Comparison of ENCODE assay signal across 2 cellular contexts in the genomic region with DNA sequence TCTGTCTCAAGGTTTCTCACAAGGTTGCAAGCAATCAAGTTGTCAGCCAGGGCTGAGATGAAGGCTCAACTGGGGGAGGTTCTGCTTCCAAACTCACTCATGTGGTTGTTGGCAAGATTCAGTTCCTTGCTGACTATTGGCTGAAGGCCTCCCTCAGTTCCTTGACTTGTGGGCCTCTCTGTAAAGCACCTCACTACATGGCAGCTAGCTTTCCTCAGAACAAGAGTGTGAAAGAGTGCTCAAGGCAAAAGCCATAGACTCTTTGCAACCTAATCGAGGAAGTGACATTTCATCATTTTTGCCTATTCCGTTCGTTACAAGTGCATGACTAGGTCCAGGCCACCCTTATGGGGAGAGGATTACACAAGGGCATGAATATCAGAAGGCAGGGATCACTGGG.
TF ChIP-seq lines count a peak whose summit lies in the region.

No MANE protein-coding gene starts in this region.

TF ChIP-seq in H1, 55 proteins besides CTCF, POLR2A, EP300 and RAD21:
- TF ChIP-seq RFX5 (IDR thresholded peaks at IDR 0.05; ENCODE audit: borderline replicate concordance, low read depth, low read length) (no peak), TEAD4 (IDR thresholded peaks at IDR 0.05; ENCODE audit: low read depth, low read length) (no peak)

TF ChIP-seq in HepG2, 621 proteins besides CTCF, POLR2A, EP300 and RAD21:
- TF ChIP-seq ZNF33A (CRISPR knock-in tag; IDR thresholded peaks at IDR 0.05; ENCODE audit: borderline replicate concordance), result no peak
- TF ChIP-seq, protein P1, sequence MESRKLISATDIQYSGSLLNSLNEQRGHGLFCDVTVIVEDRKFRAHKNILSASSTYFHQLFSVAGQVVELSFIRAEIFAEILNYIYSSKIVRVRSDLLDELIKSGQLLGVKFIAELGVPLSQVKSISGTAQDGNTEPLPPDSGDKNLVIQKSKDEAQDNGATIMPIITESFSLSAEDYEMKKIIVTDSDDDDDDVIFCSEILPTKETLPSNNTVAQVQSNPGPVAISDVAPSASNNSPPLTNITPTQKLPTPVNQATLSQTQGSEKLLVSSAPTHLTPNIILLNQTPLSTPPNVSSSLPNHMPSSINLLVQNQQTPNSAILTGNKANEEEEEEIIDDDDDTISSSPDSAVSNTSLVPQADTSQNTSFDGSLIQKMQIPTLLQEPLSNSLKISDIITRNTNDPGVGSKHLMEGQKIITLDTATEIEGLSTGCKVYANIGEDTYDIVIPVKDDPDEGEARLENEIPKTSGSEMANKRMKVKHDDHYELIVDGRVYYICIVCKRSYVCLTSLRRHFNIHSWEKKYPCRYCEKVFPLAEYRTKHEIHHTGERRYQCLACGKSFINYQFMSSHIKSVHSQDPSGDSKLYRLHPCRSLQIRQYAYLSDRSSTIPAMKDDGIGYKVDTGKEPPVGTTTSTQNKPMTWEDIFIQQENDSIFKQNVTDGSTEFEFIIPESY (CRISPR knock-in tag; IDR thresholded peaks at IDR 0.05), result no peak
- TF ChIP-seq GABPA (IDR thresholded peaks at IDR 0.05; ENCODE audit: low read depth, low read length), result no peak
- TF ChIP-seq GABPA (CRISPR knock-in tag; IDR thresholded peaks at IDR 0.05; ENCODE audit: low read depth), result no peak
- TF ChIP-seq E2F5 (CRISPR knock-in tag; conservative IDR thresholded peaks at IDR 0.05), result no peak
- no peak for TF ChIP-seq DMAP1 (CRISPR knock-in tag; IDR thresholded peaks at IDR 0.05)
- TF ChIP-seq ZNF567 (CRISPR knock-in tag; IDR thresholded peaks at IDR 0.05; ENCODE audit: borderline replicate concordance), result no peak
- TF ChIP-seq ZNF12 (CRISPR knock-in tag; IDR thresholded peaks at IDR 0.05), result no peak
- TF ChIP-seq PHF8 (CRISPR knock-in tag; IDR thresholded peaks at IDR 0.05), result no peak
- TF ChIP-seq XBP1 (CRISPR knock-in tag; IDR thresholded peaks at IDR 0.05), result no peak
- TF ChIP-seq, protein P2, sequence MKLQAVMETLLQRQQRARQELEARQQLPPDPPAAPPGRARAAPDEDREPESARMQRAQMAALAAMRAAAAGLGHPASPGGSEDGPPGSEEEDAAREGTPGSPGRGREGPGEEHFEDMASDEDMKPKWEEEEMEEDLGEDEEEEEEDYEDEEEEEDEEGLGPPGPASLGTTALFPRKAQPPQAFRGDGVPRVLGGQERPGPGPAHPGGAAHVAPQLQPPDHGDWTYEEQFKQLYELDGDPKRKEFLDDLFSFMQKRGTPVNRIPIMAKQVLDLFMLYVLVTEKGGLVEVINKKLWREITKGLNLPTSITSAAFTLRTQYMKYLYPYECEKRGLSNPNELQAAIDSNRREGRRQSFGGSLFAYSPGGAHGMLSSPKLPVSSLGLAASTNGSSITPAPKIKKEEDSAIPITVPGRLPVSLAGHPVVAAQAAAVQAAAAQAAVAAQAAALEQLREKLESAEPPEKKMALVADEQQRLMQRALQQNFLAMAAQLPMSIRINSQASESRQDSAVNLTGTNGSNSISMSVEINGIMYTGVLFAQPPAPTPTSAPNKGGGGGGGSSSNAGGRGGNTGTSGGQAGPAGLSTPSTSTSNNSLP (IDR thresholded peaks at IDR 0.05; ENCODE audit: low read depth, low read length), result no peak
- no peak for TF ChIP-seq MED13 (CRISPR knock-in tag; IDR thresholded peaks at IDR 0.05)
- no peak for TF ChIP-seq NR2F2 (IDR thresholded peaks at IDR 0.05; ENCODE audit: borderline replicate concordance, low read depth)
- no peak for TF ChIP-seq ZNF431 (CRISPR knock-in tag; IDR thresholded peaks at IDR 0.05; ENCODE audit: borderline replicate concordance, low read depth)
- TF ChIP-seq EZH2 (conservative IDR thresholded peaks at IDR 0.05; ENCODE audit: low read depth, low read length), result no peak
- TF ChIP-seq MLXIP (CRISPR knock-in tag; IDR thresholded peaks at IDR 0.05; ENCODE audit: borderline replicate concordance), result no peak
- no peak for TF ChIP-seq ZNF264 (CRISPR knock-in tag; IDR thresholded peaks at IDR 0.05)
- TF ChIP-seq, protein P3, sequence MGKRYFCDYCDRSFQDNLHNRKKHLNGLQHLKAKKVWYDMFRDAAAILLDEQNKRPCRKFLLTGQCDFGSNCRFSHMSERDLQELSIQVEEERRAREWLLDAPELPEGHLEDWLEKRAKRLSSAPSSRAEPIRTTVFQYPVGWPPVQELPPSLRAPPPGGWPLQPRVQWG (CRISPR knock-in tag; IDR thresholded peaks at IDR 0.05; ENCODE audit: borderline replicate concordance, low read depth), result no peak
- no peak for TF ChIP-seq GATA4 (IDR thresholded peaks at IDR 0.05; ENCODE audit: borderline replicate concordance, low read depth)
- TF ChIP-seq, protein P4, sequence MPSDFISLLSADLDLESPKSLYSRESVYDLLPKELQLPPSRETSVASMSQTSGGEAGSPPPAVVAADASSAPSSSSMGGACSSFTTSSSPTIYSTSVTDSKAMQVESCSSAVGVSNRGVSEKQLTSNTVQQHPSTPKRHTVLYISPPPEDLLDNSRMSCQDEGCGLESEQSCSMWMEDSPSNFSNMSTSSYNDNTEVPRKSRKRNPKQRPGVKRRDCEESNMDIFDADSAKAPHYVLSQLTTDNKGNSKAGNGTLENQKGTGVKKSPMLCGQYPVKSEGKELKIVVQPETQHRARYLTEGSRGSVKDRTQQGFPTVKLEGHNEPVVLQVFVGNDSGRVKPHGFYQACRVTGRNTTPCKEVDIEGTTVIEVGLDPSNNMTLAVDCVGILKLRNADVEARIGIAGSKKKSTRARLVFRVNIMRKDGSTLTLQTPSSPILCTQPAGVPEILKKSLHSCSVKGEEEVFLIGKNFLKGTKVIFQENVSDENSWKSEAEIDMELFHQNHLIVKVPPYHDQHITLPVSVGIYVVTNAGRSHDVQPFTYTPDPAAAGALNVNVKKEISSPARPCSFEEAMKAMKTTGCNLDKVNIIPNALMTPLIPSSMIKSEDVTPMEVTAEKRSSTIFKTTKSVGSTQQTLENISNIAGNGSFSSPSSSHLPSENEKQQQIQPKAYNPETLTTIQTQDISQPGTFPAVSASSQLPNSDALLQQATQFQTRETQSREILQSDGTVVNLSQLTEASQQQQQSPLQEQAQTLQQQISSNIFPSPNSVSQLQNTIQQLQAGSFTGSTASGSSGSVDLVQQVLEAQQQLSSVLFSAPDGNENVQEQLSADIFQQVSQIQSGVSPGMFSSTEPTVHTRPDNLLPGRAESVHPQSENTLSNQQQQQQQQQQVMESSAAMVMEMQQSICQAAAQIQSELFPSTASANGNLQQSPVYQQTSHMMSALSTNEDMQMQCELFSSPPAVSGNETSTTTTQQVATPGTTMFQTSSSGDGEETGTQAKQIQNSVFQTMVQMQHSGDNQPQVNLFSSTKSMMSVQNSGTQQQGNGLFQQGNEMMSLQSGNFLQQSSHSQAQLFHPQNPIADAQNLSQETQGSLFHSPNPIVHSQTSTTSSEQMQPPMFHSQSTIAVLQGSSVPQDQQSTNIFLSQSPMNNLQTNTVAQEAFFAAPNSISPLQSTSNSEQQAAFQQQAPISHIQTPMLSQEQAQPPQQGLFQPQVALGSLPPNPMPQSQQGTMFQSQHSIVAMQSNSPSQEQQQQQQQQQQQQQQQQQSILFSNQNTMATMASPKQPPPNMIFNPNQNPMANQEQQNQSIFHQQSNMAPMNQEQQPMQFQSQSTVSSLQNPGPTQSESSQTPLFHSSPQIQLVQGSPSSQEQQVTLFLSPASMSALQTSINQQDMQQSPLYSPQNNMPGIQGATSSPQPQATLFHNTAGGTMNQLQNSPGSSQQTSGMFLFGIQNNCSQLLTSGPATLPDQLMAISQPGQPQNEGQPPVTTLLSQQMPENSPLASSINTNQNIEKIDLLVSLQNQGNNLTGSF (CRISPR knock-in tag; IDR thresholded peaks at IDR 0.05), result no peak
